15 cellular contexts compared by ENCODE assay signal in genomic region chr12:91604897-91605296, GRCh38.
"Had no signal": no experiment of that assay in that cellular context is flagged by ENCODE, and none has a peak within 500 bp of the region (broad histone marks: within the 10 kb centered on the region; RNA-seq: fewer than 3 reads in every experiment).

No MANE protein-coding gene starts in this region.

- H2AFZ ChIP-seq: hepatocyte had no signal

- ATAC-seq: left lung; natural killer cell treated with Interleukin-12 subunit alpha and Interleukin-12 subunit beta and Interleukin-15 and Interleukin-18, amount 100 ng/mL, for 72 hours had no signal

- H3K27me3 ChIP-seq: dorsolateral prefrontal cortex, hepatocyte, left lung, tibial artery, vagina had no signal

- H3K27ac ChIP-seq: dorsolateral prefrontal cortex, hepatocyte, left lung, tibial artery, vagina had no signal

- H3K36me3 ChIP-seq: left lung, tibial artery, vagina had no signal

- H3K4me2 ChIP-seq: hepatocyte had no signal

- H3K9me3 ChIP-seq: left lung, tibial artery, vagina had no signal

- H3K4me1 ChIP-seq: vagina had no signal

- DNase-seq: activated CD4-positive, alpha-beta T cell treated with anti-CD3 and anti-CD28 coated beads, Interleukin-2, amount 50 U/mL, for 4 hours; activated CD4-positive, CD25-positive, alpha-beta regulatory T cell treated with anti-CD3 and anti-CD28 coated beads, Interleukin-2, amount 50 U/mL, for 72 hours; activated naive CD4-positive, alpha-beta T cell treated with Interleukin-2 at 50 U/mL for 16 hours; activated T-cell treated with anti-CD3 and anti-CD28 coated beads for 4 hours; aorta; dorsolateral prefrontal cortex; endodermal cell; left lung; retina; stimulated activated CD4-positive, alpha-beta T cell treated with anti-CD3 and anti-CD28 coated beads, Interleukin-4, amount 100 ng/mL, for 1 hour; stimulated activated naive CD4-positive, alpha-beta T cell; tibial artery had no signal

- H3K4me3 ChIP-seq: dorsolateral prefrontal cortex, hepatocyte, left lung, tibial artery, vagina had no signal

- H3K79me2 ChIP-seq: hepatocyte had no signal
